Comparison of ENCODE assay signal across 8 cellular contexts in genomic region chr1:150162862-150163706, GRCh38. TPM values are rescaled to one million over a fixed set of nuclear protein-coding genes. Genes with fewer than 3 reads are reported as not detected.
DNase-seq lines count a peak whose midpoint lies in the region; ATAC-seq, FAIRE-seq and TF ChIP-seq lines count a peak whose summit lies in the region.

No MANE protein-coding gene starts in this region.

- POLR2A ChIA-PET in BJ (lab: Charles Lee), result interaction anchor here (0.7 to 1.6 kb wide), 4 partner anchors 12 to 276 kb away, joined by 3 to 5 read pairs (median 4); partner anchors contain the start of gene PLEKHO1

- CTCF ChIA-PET in BJ (lab: Yijun Ruan, JAX), result interaction anchor here (0.7 to 7.3 kb wide), 7 partner anchors 10 to 110 kb away, joined by 3 to 101 read pairs (median 3); partner anchors contain the start of gene C1orf54

- peak overlapping the region; percentile 95 for H3K27ac ChIP-seq in coronary artery
- peak overlapping the region; percentile 2 to 72 for H3K27ac ChIP-seq in small intestine (ENCODE audit: low read depth in 1 of 2, low read length in 1 of 2)

- WGBS in small intestine, 3 donors, result 17 to 45% (median 44%) methylated on average over 14 of the region's 14 CpGs

- H3K36me3 ChIP-seq in BJ (ENCODE audit: control insufficient read depth, insufficient read depth, low read length) (peaks cover 10% of the 10 kb centered on the region), small intestine (ENCODE audit: control insufficient read depth in 2 of 2, insufficient read depth in 2 of 2, low read length in 2 of 2) (peaks cover 0 to under 1% of the 10 kb centered on the region in 2 donors)

- peaks cover 0 to 2% of the 10 kb centered on the region in 2 donors for H3K4me1 ChIP-seq in small intestine (ENCODE audit: control insufficient read depth in 2 of 2, insufficient read depth in 1 of 2, low read depth in 1 of 2, low read length in 1 of 2)

- ATAC-seq in GM18870 (IDR thresholded peaks at IDR 0.05; ENCODE audit: unreplicated experiment) (peak; percentile 33), GM21723 (IDR thresholded peaks at IDR 0.05; ENCODE audit: unreplicated experiment) (no peak)

- no peaks in the 10 kb centered on the region for H3K9me3 ChIP-seq in small intestine (ENCODE audit: control insufficient read depth, low read depth)

- H3K4me3 ChIP-seq in BJ (ENCODE audit: low read depth, low read length), result peak overlapping the region; percentile 15
- peak overlapping the region; percentile 64 for H3K4me3 ChIP-seq in coronary artery
- no peak overlapping the region for H3K4me3 ChIP-seq in small intestine (ENCODE audit: low read depth in 1 of 2, low read length in 2 of 2)

- peak; percentile 96 for DNase-seq in BJ (ENCODE audit: low read depth)
- DNase-seq in HT-29 (ENCODE audit: low spot score), result peak; percentile 7
- peak; percentile 83 for DNase-seq in RCC 7860 (ENCODE audit: low spot score)
- peak; percentile 98 for DNase-seq in coronary artery (ENCODE audit: low spot score)
- peak; percentile 98 for DNase-seq in kidney glomerular epithelial cell (lab: John Stamatoyannopoulos, UW)
- DNase-seq in small intestine, result peak; percentile 70

- FAIRE-seq in RCC 7860 (lab: Jason Lieb, UNC), result no peak
- FAIRE-seq in small intestine (lab: Jason Lieb, UNC), result no peak

- no peaks in the 10 kb centered on the region for H3K27me3 ChIP-seq in BJ (ENCODE audit: control insufficient read depth, insufficient read depth, low read length)
- H3K27me3 ChIP-seq in small intestine (ENCODE audit: control insufficient read depth in 2 of 2, insufficient read depth in 2 of 2, low read length in 2 of 2), result no peaks in the 10 kb centered on the region

- TF ChIP-seq CTCF in BJ (IDR thresholded peaks at IDR 0.05; ENCODE audit: insufficient read depth, low read depth, low read length) (peak; percentile 29; the same call in 1 of the 2 replicates), coronary artery (IDR thresholded peaks at IDR 0.05) (no peak)

RNA-seq across cellular contexts. Expression of gene PLEKHO1, which starts 13.4 kb away (rescaled TPM):
- polyA plus RNA-seq in BJ (2011; rRNA removed) (27.9 and 41.3 TPM in 2 replicates), small intestine (10 to 100 TPM in 2 of 3 donors, 1 to 10 TPM in 1; 8.1 to 38.4 (median 29.8) TPM)
- 26.5 and 31.6 TPM in 2 replicates for polyA minus RNA-seq in BJ (2011; rRNA and poly(A)+ RNA removed)
- total RNA-seq in HT-29 (2014; rRNA removed; shearing (Covaris generic)), result 0.05 and 0.18 TPM in 2 replicates

Comparison
In these comparisons a context has a peak if more than half of its experiments do, and no peak if none do; other contexts are left out.
1. DNase-seq: peak in every context shown above with its lines; median percentile 98 in coronary artery; 98 in kidney glomerular epithelial cell; 96 in BJ; 83 in RCC 7860; 70 in small intestine; 7 in HT-29.
2. H3K4me3 ChIP-seq: peak in BJ (single experiment) and coronary artery (single experiment); none in small intestine (0 of 2).